In genomic region chr4:26263165-26263564, GRCh38 we compare ENCODE assay signal across 10 cellular contexts. TPM values are rescaled to one million over a fixed set of nuclear protein-coding genes. Genes with fewer than 3 reads are reported as not detected.
DNase-seq lines count a peak whose midpoint lies in the region; TF ChIP-seq lines count a peak whose summit lies in the region.
"Had no signal": no experiment of that assay in that cellular context is flagged by ENCODE, and none has a peak within 500 bp of the region (broad histone marks: within the 10 kb centered on the region; RNA-seq: fewer than 3 reads in every experiment).

No MANE protein-coding gene starts in this region.

- no peak overlapping the region for H3K27ac ChIP-seq in endodermal cell (ENCODE audit: low read depth, low read length)
- no peak overlapping the region for H3K27ac ChIP-seq in CD8-positive, alpha-beta memory T cell (ENCODE audit: low read depth, low read length)
- H3K27ac ChIP-seq: vagina had no signal

- intact Hi-C loops in activated T-helper 2 cell treated with anti-CD3 and anti-CD28 coated beads, Interferon-gamma antibody, Interleukin-2, Interleukin-4, amounts not matched to agents 10 μg/mL and 5 μg/mL and 100 μg/mL, durations not matched to agents 14 hours and 24 hours and 36 hours (cut with micrococcal nuclease), result no loop called here

- H3K27me3 Mint-ChIP-seq in endodermal cell (ENCODE audit: insufficient read depth), result no peaks in the 10 kb centered on the region
- peaks cover 0 to 6% of the 10 kb centered on the region in 2 donors for H3K27me3 Mint-ChIP-seq in CD8-positive, alpha-beta memory T cell
- no peaks in the 10 kb centered on the region for H3K27me3 Mint-ChIP-seq in activated T-helper 2 cell treated with anti-CD3 and anti-CD28 coated beads, Interferon-gamma antibody, Interleukin-2, Interleukin-4, amounts not matched to agents 10 μg/mL and 5 μg/mL and 100 μg/mL, durations not matched to agents 14 hours and 24 hours and 36 hours (ENCODE audit: low read depth)

- no peaks in the 10 kb centered on the region for H3K36me3 ChIP-seq in endodermal cell (ENCODE audit: control insufficient read depth, insufficient read depth, low read length)
- H3K36me3 ChIP-seq in CD8-positive, alpha-beta memory T cell (ENCODE audit: insufficient read depth, low read length), result no peaks in the 10 kb centered on the region
- H3K36me3 ChIP-seq: vagina had no signal

- H3K36me3 Mint-ChIP-seq in endodermal cell (ENCODE audit: low read depth), result no peaks in the 10 kb centered on the region
- no peaks in the 10 kb centered on the region for H3K36me3 Mint-ChIP-seq in CD8-positive, alpha-beta memory T cell
- no peaks in the 10 kb centered on the region for H3K36me3 Mint-ChIP-seq in activated T-helper 2 cell treated with anti-CD3 and anti-CD28 coated beads, Interferon-gamma antibody, Interleukin-2, Interleukin-4, amounts not matched to agents 10 μg/mL and 5 μg/mL and 100 μg/mL, durations not matched to agents 14 hours and 24 hours and 36 hours (ENCODE audit: low read depth)

- no peak overlapping the region for H3K27ac Mint-ChIP-seq in endodermal cell
- no peak overlapping the region for H3K27ac Mint-ChIP-seq in CD8-positive, alpha-beta memory T cell
- no peak overlapping the region for H3K27ac Mint-ChIP-seq in activated T-helper 2 cell treated with anti-CD3 and anti-CD28 coated beads, Interferon-gamma antibody, Interleukin-2, Interleukin-4, amounts not matched to agents 10 μg/mL and 5 μg/mL and 100 μg/mL, durations not matched to agents 14 hours and 24 hours and 36 hours

- no peaks in the 10 kb centered on the region for H3K4me1 ChIP-seq in endodermal cell (ENCODE audit: control insufficient read depth, insufficient read depth, low read length)
- H3K4me1 ChIP-seq in CD8-positive, alpha-beta memory T cell (ENCODE audit: insufficient read depth, low read length), result no peaks in the 10 kb centered on the region
- H3K4me1 ChIP-seq: vagina had no signal

- WGBS in endodermal cell (ENCODE audit: insufficient coverage in 1 of 2, insufficient read length in 1 of 2), 2 experiments, result 82% methylated on average over 5 of the region's 5 CpGs

- H3K9me3 ChIP-seq in endodermal cell (ENCODE audit: control insufficient read depth, low read length), result no peaks in the 10 kb centered on the region
- H3K9me3 ChIP-seq in CD8-positive, alpha-beta memory T cell (ENCODE audit: low read length), result no peaks in the 10 kb centered on the region
- H3K9me3 ChIP-seq: vagina had no signal

- DNase-seq in ELF-1 (ENCODE audit: low read depth, low spot score), result peak; percentile 23
- peak; percentile 53 for DNase-seq in HEK293T (ENCODE audit: extremely low spot score)
- DNase-seq in NCI-H748 (lab: John Stamatoyannopoulos, UW; ENCODE audit: unreplicated experiment), result peak; percentile 74
- peak; percentile 63 for DNase-seq in endodermal cell
- DNase-seq in CD8-positive, alpha-beta memory T cell, result no peak
- DNase-seq in activated T-helper 2 cell treated with anti-CD3 and anti-CD28 coated beads, Interferon-gamma antibody, Interleukin-2, Interleukin-4, amounts not matched to agents 10 μg/mL and 5 μg/mL and 100 μg/mL, durations not matched to agents 14 hours and 24 hours and 36 hours (ENCODE audit: low spot score), result no peak
- no peak for DNase-seq in NCI-H1694 (lab: John Stamatoyannopoulos, UW)
- DNase-seq: DMS79, KBM-7 had no signal

- POLR2A ChIA-PET in HEK293T (lab: Yijun Ruan, JAX), result interaction anchor here (1.4 kb wide), 1 partner anchor 25 kb away, joined by 3 read pairs; no protein-coding TSS in a partner anchor
- POLR2A ChIA-PET in CD8-positive, alpha-beta memory T cell (lab: Charles Lee), result no interaction called here

- CTCF ChIA-PET in HEK293T (lab: Yijun Ruan, JAX), result no interaction called here
- CTCF ChIA-PET in CD8-positive, alpha-beta memory T cell (lab: Charles Lee), result no interaction called here

- H3K27me3 ChIP-seq in endodermal cell (ENCODE audit: control insufficient read depth, insufficient read depth, low read length, poor library complexity, severe bottlenecking), result no peaks in the 10 kb centered on the region
- no peaks in the 10 kb centered on the region for H3K27me3 ChIP-seq in CD8-positive, alpha-beta memory T cell (ENCODE audit: insufficient read depth, low read length, poor library complexity, severe bottlenecking)
- H3K27me3 ChIP-seq: vagina had no signal

- no peak overlapping the region for H3K4me3 ChIP-seq in endodermal cell (ENCODE audit: low read length)
- no peak overlapping the region for H3K4me3 ChIP-seq in CD8-positive, alpha-beta memory T cell (ENCODE audit: low read length)
- H3K4me3 ChIP-seq: vagina had no signal

- TF ChIP-seq CTCF in endodermal cell (conservative IDR thresholded peaks at IDR 0.05), result no peak

- no peak overlapping the region for H3K9ac ChIP-seq in endodermal cell (ENCODE audit: extremely low read depth, low read length, poor library complexity, severe bottlenecking)

- no peak overlapping the region for H3K4me3 Mint-ChIP-seq in endodermal cell
- H3K4me3 Mint-ChIP-seq in CD8-positive, alpha-beta memory T cell, result no peak overlapping the region
- H3K4me3 Mint-ChIP-seq in activated T-helper 2 cell treated with anti-CD3 and anti-CD28 coated beads, Interferon-gamma antibody, Interleukin-2, Interleukin-4, amounts not matched to agents 10 μg/mL and 5 μg/mL and 100 μg/mL, durations not matched to agents 14 hours and 24 hours and 36 hours (ENCODE audit: low read depth), result no peak overlapping the region

- no peaks in the 10 kb centered on the region for H3K9me3 Mint-ChIP-seq in endodermal cell
- H3K9me3 Mint-ChIP-seq in CD8-positive, alpha-beta memory T cell, result no peaks in the 10 kb centered on the region
- no peaks in the 10 kb centered on the region for H3K9me3 Mint-ChIP-seq in activated T-helper 2 cell treated with anti-CD3 and anti-CD28 coated beads, Interferon-gamma antibody, Interleukin-2, Interleukin-4, amounts not matched to agents 10 μg/mL and 5 μg/mL and 100 μg/mL, durations not matched to agents 14 hours and 24 hours and 36 hours

- no peaks in the 10 kb centered on the region for H3K4me1 Mint-ChIP-seq in endodermal cell
- no peaks in the 10 kb centered on the region for H3K4me1 Mint-ChIP-seq in CD8-positive, alpha-beta memory T cell
- peaks cover 10% of the 10 kb centered on the region for H3K4me1 Mint-ChIP-seq in activated T-helper 2 cell treated with anti-CD3 and anti-CD28 coated beads, Interferon-gamma antibody, Interleukin-2, Interleukin-4, amounts not matched to agents 10 μg/mL and 5 μg/mL and 100 μg/mL, durations not matched to agents 14 hours and 24 hours and 36 hours (ENCODE audit: low read depth)

TF ChIP-seq in HEK293T, 16 proteins besides CTCF, POLR2A, EP300 and RAD21:
- TF ChIP-seq FOXA1 (IDR thresholded peaks at IDR 0.05) (no peak), NFRKB (IDR thresholded peaks at IDR 0.05) (no peak), PKNOX1 (IDR thresholded peaks at IDR 0.05) (no peak), FOXK2 (IDR thresholded peaks at IDR 0.05) (no peak), ARNT (IDR thresholded peaks at IDR 0.05) (no peak), LEF1 (IDR thresholded peaks at IDR 0.05; ENCODE audit: borderline replicate concordance) (no peak), TARDBP (IDR thresholded peaks at IDR 0.05) (no peak), FOXM1 (IDR thresholded peaks at IDR 0.05; ENCODE audit: borderline replicate concordance) (no peak), CTBP1 (IDR thresholded peaks at IDR 0.05; ENCODE audit: borderline replicate concordance) (no peak), ELF4 (IDR thresholded peaks at IDR 0.05) (no peak)

RNA-seq across cellular contexts. Expression of gene RBPJ, which starts 57.6 kb away (rescaled TPM):
- 10 to 100 TPM; 71.1 to 78.0 TPM for total RNA-seq in endodermal cell
- 76.5 TPM for polyA plus RNA-seq in endodermal cell (2013, experiment 1 of 2)
- polyA plus RNA-seq in endodermal cell (2013, experiment 2 of 2), result 71.4 TPM
- 100 to 1,000 TPM; 199 to 201 TPM for total RNA-seq in CD8-positive, alpha-beta memory T cell
- polyA plus RNA-seq in CD8-positive, alpha-beta memory T cell, result 94.0 TPM
- 527 and 540 TPM in 2 replicates for total RNA-seq in activated T-helper 2 cell treated with anti-CD3 and anti-CD28 coated beads, Interferon-gamma antibody, Interleukin-2, Interleukin-4, amounts not matched to agents 10 μg/mL and 5 μg/mL and 100 μg/mL, durations not matched to agents 14 hours and 24 hours and 36 hours

Comparison
In these comparisons a context has a peak if more than half of its experiments do, and no peak if none do; other contexts are left out.
1. DNase-seq: peak in ELF-1 (single experiment), HEK293T (single experiment), NCI-H748 (single experiment) and endodermal cell (single experiment); none in CD8-positive, alpha-beta memory T cell (0 of 5), activated T-helper 2 cell treated with anti-CD3 and anti-CD28 coated beads, Interferon-gamma antibody, Interleukin-2, Interleukin-4, amounts not matched to agents 10 μg/mL and 5 μg/mL and 100 μg/mL, durations not matched to agents 14 hours and 24 hours and 36 hours (single experiment) and NCI-H1694 (single experiment).